ENCODE assay signal across 8 cellular contexts in the genomic region with DNA sequence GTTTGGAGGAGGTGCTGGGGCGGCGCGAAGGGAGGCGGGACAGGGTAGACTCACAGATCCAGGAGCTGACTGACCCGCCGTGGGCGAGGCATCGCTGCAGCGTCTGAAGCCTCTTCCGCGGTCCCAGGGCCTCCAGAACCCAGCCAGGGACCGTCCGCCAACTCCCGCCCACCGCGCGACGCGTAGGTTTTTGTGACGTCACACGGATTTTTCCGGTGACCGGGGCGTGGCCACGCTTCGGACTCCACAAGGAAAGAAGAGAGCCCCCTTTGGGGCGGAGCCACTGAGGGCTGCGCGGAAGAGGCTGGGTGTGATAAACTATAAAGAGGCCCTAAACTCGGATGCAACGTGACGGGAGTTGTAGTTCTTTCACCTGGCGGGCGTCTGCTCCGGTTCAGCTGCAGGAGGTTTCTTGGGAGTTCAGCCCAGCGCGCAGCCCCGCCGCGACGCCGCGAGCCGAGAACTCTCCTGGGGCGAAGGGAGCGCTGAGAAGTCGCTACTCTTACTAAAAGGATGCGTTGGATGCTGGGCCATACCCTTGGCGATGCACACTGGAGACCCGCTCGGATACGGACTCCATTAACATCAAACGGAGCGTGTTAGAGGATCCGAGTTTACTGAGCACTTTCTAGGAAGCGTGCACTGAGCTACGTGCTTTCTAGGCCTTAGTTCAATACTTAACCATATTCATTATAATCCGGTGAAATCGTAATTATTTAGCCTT. TPM values are rescaled to one million over a fixed set of nuclear protein-coding genes. Genes with fewer than 3 reads are reported as not detected.
DNase-seq lines count a peak whose midpoint lies in the region; ATAC-seq and TF ChIP-seq lines count a peak whose summit lies in the region.

TSS of gene AMN1 (minus strand) at position 105 of the 724 bp plus-strand sequence. CDS start at position 92, 13 bp downstream.

- DNase-seq in DMS53 (lab: John Stamatoyannopoulos, UW) = peak; percentile 100
- peak; percentile 100 for DNase-seq in KBM-7
- DNase-seq in activated T-cell treated with anti-CD3 and anti-CD28 coated beads, Interleukin-2, amount 50 U/mL, for 72 hours = peak; percentile 99 to 100
- DNase-seq in esophagus muscularis mucosa (ENCODE audit: extremely low spot score) = peak; percentile 100
- peak; percentile 97 to 99 for DNase-seq in stimulated activated CD8-positive, alpha-beta memory T cell treated with anti-CD3 and anti-CD28 coated beads, Interleukin-7, amount 100 ng/mL, for 1 hour (ENCODE audit: low read depth in 2 of 2)

- H3K4me3 ChIP-seq in esophagus muscularis mucosa = peak within 1 kb of the TSS; percentile 70 to 82 (median 74)
- peak within 1 kb of the TSS; percentile 66 to 76 for H3K4me3 ChIP-seq in muscle layer of colon (ENCODE audit: low read depth in 1 of 2, low read length in 2 of 2)

- H3K9me3 Mint-ChIP-seq in activated T-cell treated with anti-CD3 and anti-CD28 coated beads, Interleukin-2, amount 50 U/mL, for 72 hours = peaks cover 0 to 4% of the 10 kb centered on the region in 2 donors

- H3K9ac ChIP-seq in muscle layer of colon (ENCODE audit: low read length) = peak within 1 kb of the TSS; percentile 59

- peak in 2 of 3 experiments; percentile 14 to 26 for TF ChIP-seq CTCF in esophagus muscularis mucosa (IDR thresholded peaks at IDR 0.05)

- H3K36me3 Mint-ChIP-seq in activated T-cell treated with anti-CD3 and anti-CD28 coated beads, Interleukin-2, amount 50 U/mL, for 72 hours (ENCODE audit: insufficient read depth in 2 of 2) = peaks cover 14 to 18% of the 10 kb centered on the region in 2 donors

- no peaks in the 10 kb centered on the region for H3K27me3 Mint-ChIP-seq in activated T-cell treated with anti-CD3 and anti-CD28 coated beads, Interleukin-2, amount 50 U/mL, for 72 hours (ENCODE audit: low read depth)

- peak; percentile 93 for ATAC-seq in GM21717 (IDR thresholded peaks at IDR 0.05; ENCODE audit: unreplicated experiment)
- peak; percentile 90 to 94 for ATAC-seq in activated T-cell treated with anti-CD3 and anti-CD28 coated beads, Interleukin-2, amount 50 U/mL, for 72 hours (replicated peaks in 1 of 2)

- in situ Hi-C loops in KBM-7 (cut with MboI; ENCODE audit: low pct_unique_long_range_greater_than_20kb, low sequenced_read_pairs) = no loop called here

- intact Hi-C loops in esophagus muscularis mucosa (cut with DNase I) = loop anchor here (5.0 kb wide), 1 partner anchor 228 kb away; the partner anchor contains the start of gene RESF1

- WGBS in esophagus muscularis mucosa = under 1% methylated on average over 51 of the region's 59 CpGs

- no peaks in the 10 kb centered on the region for H3K9me3 ChIP-seq in esophagus muscularis mucosa
- H3K9me3 ChIP-seq in muscle layer of colon (ENCODE audit: low read length) = no peaks in the 10 kb centered on the region

- peaks cover 63% of the 10 kb centered on the region for H3K4me1 Mint-ChIP-seq in activated T-cell treated with anti-CD3 and anti-CD28 coated beads, Interleukin-2, amount 50 U/mL, for 72 hours (ENCODE audit: low read depth)

- TF ChIP-seq EP300 in esophagus muscularis mucosa (IDR thresholded peaks at IDR 0.05) = no peak

- no peak for TF ChIP-seq POLR2A in esophagus muscularis mucosa (IDR thresholded peaks at IDR 0.05; ENCODE audit: low read depth)

- H3K27me3 ChIP-seq in esophagus muscularis mucosa = no peaks in the 10 kb centered on the region
- H3K27me3 ChIP-seq in muscle layer of colon (ENCODE audit: control insufficient read depth in 1 of 2, insufficient read depth in 2 of 2, low read length in 2 of 2) = no peaks in the 10 kb centered on the region

- H3K4me1 ChIP-seq in esophagus muscularis mucosa = peaks cover 19 to 47% (median 36%) of the 10 kb centered on the region in 4 donors
- peaks cover 11% of the 10 kb centered on the region for H3K4me1 ChIP-seq in muscle layer of colon (ENCODE audit: insufficient read depth, low read length)

- H3K27ac Mint-ChIP-seq in activated T-cell treated with anti-CD3 and anti-CD28 coated beads, Interleukin-2, amount 50 U/mL, for 72 hours = peak within 1 kb of the TSS; percentile 96

- peak within 1 kb of the TSS; percentile 89 to 97 (median 95) for H3K27ac ChIP-seq in esophagus muscularis mucosa (replicated peaks in 1 of 4)
- peak within 1 kb of the TSS; percentile 96 for H3K27ac ChIP-seq in muscle layer of colon (ENCODE audit: low read depth, low read length)

- H3K36me3 ChIP-seq in esophagus muscularis mucosa = no peaks in the 10 kb centered on the region
- H3K36me3 ChIP-seq in muscle layer of colon (ENCODE audit: insufficient read depth, low read length) = no peaks in the 10 kb centered on the region

- H3K4me3 Mint-ChIP-seq in activated T-cell treated with anti-CD3 and anti-CD28 coated beads, Interleukin-2, amount 50 U/mL, for 72 hours = peak within 1 kb of the TSS; percentile 99

TF ChIP-seq in PFSK-1, 5 proteins besides CTCF, POLR2A, EP300 and RAD21:
- TF ChIP-seq FOXP2 (optimal IDR thresholded peaks at IDR 0.05; ENCODE audit: borderline replicate concordance, extremely low read depth, extremely low read length, insufficient read depth) (peak; percentile 50), POLR2AphosphoS5 (IDR thresholded peaks at IDR 0.05; ENCODE audit: low read depth, low read length) (peak; percentile 39), REST (IDR thresholded peaks at IDR 0.05; ENCODE audit: insufficient read depth in 1 of 2, low read depth in 2 of 2, low read length in 2 of 2) (no peak), TAF1 (IDR thresholded peaks at IDR 0.05; ENCODE audit: borderline replicate concordance, insufficient read depth, low read length) (0 out of 2 replicates have a peak, but pooled peaks have one; percentile 52), SIN3A (IDR thresholded peaks at IDR 0.05; ENCODE audit: borderline replicate concordance, insufficient read depth, low read length) (peak; percentile 19; the same call in 1 of the 2 replicates)

RNA-seq across cellular contexts. Expression of gene AMN1, which starts in this region (rescaled TPM):
- polyA plus RNA-seq in PFSK-1 (2012; ENCODE audit: insufficient read length, low read depth) = 2.2 TPM
- 1 to 10 TPM; 4.2 to 4.5 TPM for total RNA-seq in activated T-cell treated with anti-CD3 and anti-CD28 coated beads, Interleukin-2, amount 50 U/mL, for 72 hours
- 10 to 100 TPM in 3 of 4 donors, 1 to 10 TPM in 1; 9.4 to 17.1 (median 11.1) TPM for total RNA-seq in esophagus muscularis mucosa

Comparison
In these comparisons a context has a peak if more than half of its experiments do, and no peak if none do; other contexts are left out.
1. Peak in every context shown above with its lines: DNase-seq, ATAC-seq, H3K4me3 ChIP-seq and H3K27ac ChIP-seq.